Comparison of ENCODE assay signal across 26 cellular contexts in genomic region chr10:34006471-34006870, GRCh38.
"Had no signal": no experiment of that assay in that cellular context is flagged by ENCODE, and none has a peak within 500 bp of the region (broad histone marks: within the 10 kb centered on the region; RNA-seq: fewer than 3 reads in every experiment).

No MANE protein-coding gene starts in this region.

- DNase-seq: dermis blood vessel endothelial cell; dorsolateral prefrontal cortex; effector CD4-positive, alpha-beta T cell; effector memory CD4-positive, alpha-beta T cell; erythroblast; esophagus squamous epithelium; foreskin keratinocyte; heart left ventricle; hypothalamus; immature natural killer cell; islet precursor cell; kidney; left cardiac atrium; left lung; left ventricle myocardium superior; lower lobe of right lung; mesenchymal stem cell; naive thymus-derived CD4-positive, alpha-beta T cell had no signal

- ATAC-seq: esophagus mucosa; foreskin keratinocyte; gastroesophageal sphincter; heart left ventricle; left cardiac atrium; left lung; left ventricle myocardium superior; lower lobe of right lung; naive thymus-derived CD4-positive, alpha-beta T cell had no signal

- H3K36me3 ChIP-seq: esophagus squamous epithelium, gastroesophageal sphincter, heart left ventricle, left lung, lower lobe of right lung had no signal

- H3K4me2 ChIP-seq: hepatocyte had no signal

- H3K4me1 ChIP-seq: esophagus squamous epithelium, foreskin keratinocyte, gastroesophageal sphincter, heart left ventricle, left lung, lower lobe of right lung had no signal

- H3K27me3 ChIP-seq: dorsolateral prefrontal cortex, esophagus squamous epithelium, gastroesophageal sphincter, heart left ventricle, hepatocyte, left lung had no signal

- FAIRE-seq: colon, endothelial cell of umbilical vein, frontal cortex, kidney had no signal

- H3K9me3 ChIP-seq: esophagus squamous epithelium, gastroesophageal sphincter, heart left ventricle, left lung, lower lobe of right lung had no signal

- H3K27ac ChIP-seq: coronary artery, dorsolateral prefrontal cortex, epithelial cell of prostate, esophagus squamous epithelium, foreskin keratinocyte, gastroesophageal sphincter, heart left ventricle, hepatocyte, left lung, lower lobe of right lung had no signal

- H2AFZ ChIP-seq: hepatocyte had no signal

- H3K79me2 ChIP-seq: hepatocyte had no signal

- H3K4me3 ChIP-seq: coronary artery, dorsolateral prefrontal cortex, esophagus squamous epithelium, gastroesophageal sphincter, heart left ventricle, hepatocyte, left lung, lower lobe of right lung had no signal
